ENCODE assay signal across 9 cellular contexts in the genomic region with DNA sequence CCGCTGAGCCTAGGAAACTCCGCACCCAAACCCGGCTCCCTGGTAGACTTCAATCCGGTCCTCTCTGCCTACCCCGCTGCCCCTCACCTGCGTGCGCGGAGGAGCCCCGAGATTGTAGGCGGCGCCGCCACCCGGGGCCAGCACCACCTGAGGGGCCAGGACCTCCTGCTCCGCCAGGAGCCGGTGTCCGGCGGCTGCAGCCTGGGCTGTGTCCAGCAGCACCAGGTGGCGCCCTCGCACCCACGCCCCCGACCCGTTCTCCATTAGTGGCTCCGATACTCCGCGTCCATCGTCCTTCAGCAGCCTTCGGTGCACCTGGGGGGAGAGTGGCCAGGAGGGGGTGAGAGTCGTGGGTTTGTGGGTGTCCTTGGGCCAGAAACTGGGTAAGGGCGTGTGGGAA. TPM values are rescaled to one million over a fixed set of nuclear protein-coding genes. Genes with fewer than 3 reads are reported as not detected.
DNase-seq lines count a peak whose midpoint lies in the region; ATAC-seq, FAIRE-seq and TF ChIP-seq lines count a peak whose summit lies in the region.
"Had no signal": no experiment of that assay in that cellular context is flagged by ENCODE, and none has a peak within 500 bp of the region (broad histone marks: within the 10 kb centered on the region; RNA-seq: fewer than 3 reads in every experiment).

No MANE protein-coding gene starts in this region.

- intact Hi-C loops in GM12878 (cut with micrococcal nuclease; ENCODE audit: unreplicated experiment) = no loop called here
- intact Hi-C loops in gastrocnemius medialis (cut with DNase I; ENCODE audit: low total_unique reads) = no loop called here

- POLR2A ChIA-PET in GM12878 (lab: Charles Lee) = no interaction called here

- H3K27me3 ChIP-seq in GM12878 (replicated peaks in 1 of 2; ENCODE audit: control insufficient read depth in 2 of 2, insufficient read depth in 2 of 2, low read length in 1 of 2) = no peaks in the 10 kb centered on the region
- H3K27me3 ChIP-seq in gastrocnemius medialis = no peaks in the 10 kb centered on the region

- H3K27ac ChIP-seq in GM12878 (ENCODE audit: control insufficient read depth, insufficient read depth) = no peak overlapping the region
- H3K27ac ChIP-seq in gastrocnemius medialis = no peak overlapping the region

- FAIRE-seq in GM12878 (lab: Jason Lieb, UNC) (no peak), HTR-8/SVneo (lab: Jason Lieb, UNC) (no peak)

- RAD21 ChIA-PET in GM12878 (lab: Charles Lee; ENCODE audit: unreplicated experiment) = no interaction called here

- no peaks in the 10 kb centered on the region for H4K20me1 ChIP-seq in GM12878 (ENCODE audit: control insufficient read depth, insufficient read depth)

- TF ChIP-seq RAD21 in GM12878 (IDR thresholded peaks at IDR 0.05; ENCODE audit: insufficient read depth, low read depth, low read length) = no peak

- no peak for ATAC-seq in GM12878
- ATAC-seq in gastrocnemius medialis = no peak
- ATAC-seq in HG03432 (IDR thresholded peaks at IDR 0.05; ENCODE audit: unreplicated experiment) = no peak
- no peak for ATAC-seq in HG02588 (IDR thresholded peaks at IDR 0.05; ENCODE audit: unreplicated experiment)

- peaks cover 5 to 10% of the 10 kb centered on the region in 2 experiments; a peak in 3 of 4 replicates for H3K36me3 ChIP-seq in GM12878 (ENCODE audit: control insufficient read depth in 2 of 2, insufficient read depth in 2 of 2, low read length in 1 of 2)
- peaks cover 0 to 4% of the 10 kb centered on the region in 2 donors for H3K36me3 ChIP-seq in gastrocnemius medialis

- no peak overlapping the region for H2AFZ ChIP-seq in GM12878 (ENCODE audit: control insufficient read depth, low read depth, low read length)

- TF ChIP-seq CTCF in GM10266 (IDR thresholded peaks at IDR 0.05; ENCODE audit: control insufficient read depth, insufficient read depth, low read depth, missing control alignments) (no peak), GM12878 (IDR thresholded peaks at IDR 0.05 in 2 of 3, conservative IDR thresholded peaks at IDR 0.05 in 1 of 3; ENCODE audit: control insufficient read depth in 2 of 3, extremely low read depth in 1 of 3, insufficient read depth in 1 of 3, low read depth in 3 of 3, low read length in 3 of 3) (no peak), gastrocnemius medialis (IDR thresholded peaks at IDR 0.05 in 4 of 5, conservative IDR thresholded peaks at IDR 0.05 in 1 of 5) (peak in 1 of 5 experiments; percentile 11)

- peak; percentile 17 for DNase-seq in GM10266 (ENCODE audit: extremely low spot score)
- DNase-seq in GM12878 (ENCODE audit: low read depth, low spot score) = no peak
- peak; percentile 24 for DNase-seq in hepatic stellate cell (ENCODE audit: low spot score)
- DNase-seq in gastrocnemius medialis = no peak
- DNase-seq in HTR-8/SVneo (ENCODE audit: insufficient read length, low spot score) = no peak
- DNase-seq in SKM-1 (lab: John Stamatoyannopoulos, UW; ENCODE audit: unreplicated experiment) = no peak
- DNase-seq: NCI-H2081 treated with DMSO at 0.1 percent for 48 hours had no signal

- TF ChIP-seq EP300 in GM12878 (IDR thresholded peaks at IDR 0.05; ENCODE audit: borderline replicate concordance in 1 of 2, control insufficient read depth in 1 of 2, low read depth in 2 of 2, low read length in 2 of 2) = no peak

- CTCF ChIA-PET in GM12878 (lab: Yijun Ruan, JAX) = no interaction called here

- in situ Hi-C loops in GM12878 (cut with MboI) = no loop called here
- in situ Hi-C loops in gastrocnemius medialis (cut with MboI; ENCODE audit: low sequenced_read_pairs in 4 of 4) = no loop called here

- SMC1A ChIA-PET in GM12878 (lab: Charles Lee; ENCODE audit: uncharacterized antibody, unreplicated experiment) = no interaction called here

- no peak overlapping the region for H3K4me3 ChIP-seq in GM12878
- peak overlapping the region; percentile 27 to 56 (median 48) for H3K4me3 ChIP-seq in gastrocnemius medialis

- no peak overlapping the region for H3K9ac ChIP-seq in GM12878 (ENCODE audit: control insufficient read depth, insufficient read depth, low read length)

- BruUV-seq in GM12878 (replicated peaks; lab: Mats Ljungman, UMichigan) = no TSS peak

- no peaks in the 10 kb centered on the region for H3K79me2 ChIP-seq in GM12878 (ENCODE audit: control insufficient read depth, insufficient read depth, low read length)

- WGBS in GM12878 (ENCODE audit: insufficient coverage, insufficient replicate concordance, low lambda C conversion rate, missing lambda C conversion rate) = 94% methylated on average over 25 of the region's 29 CpGs

- TF ChIP-seq POLR2A in GM12878 (IDR thresholded peaks at IDR 0.05; ENCODE audit: low read depth, low read length) = 0 out of 2 replicates have a peak, but pooled peaks have one; percentile 7
- no peak for TF ChIP-seq POLR2A in gastrocnemius medialis (IDR thresholded peaks at IDR 0.05)

- no peak overlapping the region for H3K4me2 ChIP-seq in GM12878 (ENCODE audit: control insufficient read depth, insufficient read depth)

- H3K9me3 ChIP-seq in GM12878 (replicated peaks; ENCODE audit: control insufficient read depth, insufficient read depth, low read length) (no peaks in the 10 kb centered on the region; the same call in 2 of the 3 replicates), gastrocnemius medialis (no peaks in the 10 kb centered on the region)

- H3K4me1 ChIP-seq in GM12878 (ENCODE audit: control insufficient read depth, insufficient read depth, low read length) (no peaks in the 10 kb centered on the region), gastrocnemius medialis (peaks cover 3 to 9% of the 10 kb centered on the region in 2 donors)

RNA-seq across cellular contexts. Expression of gene MAN2B1, which starts 18.5 kb away (rescaled TPM):
- total RNA-seq in GM12878 (2013; cell fraction: nucleolus; rRNA removed) = 162 and 181 TPM in 2 replicates
- 132 and 149 TPM in 2 replicates for total RNA-seq in GM12878 (2014; rRNA removed)
- total RNA-seq in GM12878 (2014; rRNA removed; fragmentation: Illumina TruSeq; extraction: Trizol) = 58.4 and 63.5 TPM in 2 replicates
- 209 and 224 TPM in 2 replicates for total RNA-seq in GM12878 (2021)
- polyA plus RNA-seq in GM12878 (2011; ENCODE audit: low read depth) = 89.4 TPM
- polyA plus RNA-seq in GM12878 (2011; rRNA removed) = 18.2 and 48.7 TPM in 2 replicates
- polyA plus RNA-seq in GM12878 (2011; cell fraction: cytosol; rRNA removed) = 68.0 and 71.7 TPM in 2 replicates
- 211 and 224 TPM in 2 replicates for polyA plus RNA-seq in GM12878 (2011; cell fraction: nucleus; rRNA removed)
- polyA plus RNA-seq in GM12878 (2012) = 170 and 173 TPM in 2 replicates
- polyA plus RNA-seq in GM12878 (2014; fragmentation: Illumina TruSeq; extraction: Trizol) = 29.5 and 60.4 TPM in 2 replicates
- polyA plus RNA-seq in GM12878 (2014; fragmentation: Nextera tagmentation; extraction: Ambion mirVana) = 10 to 100 TPM in 1 of 2 experiments, 1 to 10 TPM in 1; 7.6 to 33.6 TPM
- polyA plus RNA-seq in GM12878 (2014; rRNA removed) = 99.2 and 104 TPM in 2 replicates
- 100 to 1,000 TPM; 118 to 133 TPM for polyA plus RNA-seq in GM12878 (2016; fragmentation: Nextera tagmentation; extraction: Ambion mirVana)
- 42.5 and 75.7 TPM in 2 replicates for polyA minus RNA-seq in GM12878 (2011; rRNA and poly(A)+ RNA removed)
- 38.0 and 58.0 TPM in 2 replicates for polyA minus RNA-seq in GM12878 (2011; cell fraction: cytosol; rRNA and poly(A)+ RNA removed)
- 61.4 and 110 TPM in 2 replicates for polyA minus RNA-seq in GM12878 (2011; cell fraction: nucleus; rRNA and poly(A)+ RNA removed)
- 10 to 100 TPM; 18.0 to 34.2 (median 29.3) TPM for total RNA-seq in gastrocnemius medialis

RNA-seq across cellular contexts. Expression of gene WDR83, which starts 18.5 kb away (rescaled TPM):
- 7.7 and 7.8 TPM in 2 replicates for total RNA-seq in GM12878 (2013; cell fraction: nucleolus; rRNA removed)
- total RNA-seq in GM12878 (2014; rRNA removed) (12.2 and 14.0 TPM in 2 replicates), GM12878 (2014; rRNA removed; fragmentation: Illumina TruSeq; extraction: Trizol) (6.7 and 9.1 TPM in 2 replicates), GM12878 (2021) (16.0 TPM in 2 replicates), gastrocnemius medialis (1 to 10 TPM; 2.2 to 8.4 (median 3.7) TPM)
- polyA plus RNA-seq in GM12878 (2011; ENCODE audit: low read depth) = 4.2 TPM
- polyA plus RNA-seq in GM12878 (2011; rRNA removed) (5.4 and 7.6 TPM in 2 replicates), GM12878 (2014; fragmentation: Illumina TruSeq; extraction: Trizol) (2.2 and 4.5 TPM in 2 replicates), GM12878 (2014; fragmentation: Nextera tagmentation; extraction: Ambion mirVana) (1 to 10 TPM in 1 of 2 experiments, under 1 TPM in 1; 0.58 to 2.3 TPM), GM12878 (2014; rRNA removed) (12.6 and 16.5 TPM in 2 replicates), GM12878 (2016; fragmentation: Nextera tagmentation; extraction: Ambion mirVana) (10 to 100 TPM; 15.0 to 17.7 TPM)
- 14.3 and 18.0 TPM in 2 replicates for polyA plus RNA-seq in GM12878 (2011; cell fraction: cytosol; rRNA removed)
- polyA plus RNA-seq in GM12878 (2011; cell fraction: nucleus; rRNA removed) = 13.0 and 16.6 TPM in 2 replicates
- 10.8 and 11.9 TPM in 2 replicates for polyA plus RNA-seq in GM12878 (2012)
- 6.4 and 14.4 TPM in 2 replicates for polyA minus RNA-seq in GM12878 (2011; rRNA and poly(A)+ RNA removed)
- 4.8 TPM in 2 replicates for polyA minus RNA-seq in GM12878 (2011; cell fraction: cytosol; rRNA and poly(A)+ RNA removed)
- 7.0 and 9.9 TPM in 2 replicates for polyA minus RNA-seq in GM12878 (2011; cell fraction: nucleus; rRNA and poly(A)+ RNA removed)

RNA-seq across cellular contexts. Expression of gene DHPS, which starts 33.6 kb away (rescaled TPM):
- total RNA-seq in GM12878 (2013; cell fraction: nucleolus; rRNA removed) = 133 and 159 TPM in 2 replicates
- total RNA-seq in GM12878 (2014; rRNA removed) (89.6 and 94.9 TPM in 2 replicates), GM12878 (2014; rRNA removed; fragmentation: Illumina TruSeq; extraction: Trizol) (56.6 and 58.8 TPM in 2 replicates), GM12878 (2021) (87.2 and 90.4 TPM in 2 replicates), gastrocnemius medialis (100 to 1,000 TPM; 115 to 184 (median 127) TPM)
- 61.2 TPM for polyA plus RNA-seq in GM12878 (2011; ENCODE audit: low read depth)
- polyA plus RNA-seq in GM12878 (2011; rRNA removed) (74.4 and 104 TPM in 2 replicates), GM12878 (2014; fragmentation: Illumina TruSeq; extraction: Trizol) (57.8 and 64.6 TPM in 2 replicates), GM12878 (2014; fragmentation: Nextera tagmentation; extraction: Ambion mirVana) (10 to 100 TPM; 36.4 to 76.0 TPM), GM12878 (2014; rRNA removed) (95.2 and 102 TPM in 2 replicates), GM12878 (2016; fragmentation: Nextera tagmentation; extraction: Ambion mirVana) (10 to 100 TPM; 81.8 to 84.9 TPM)
- polyA plus RNA-seq in GM12878 (2011; cell fraction: cytosol; rRNA removed) = 116 and 136 TPM in 2 replicates
- 269 and 288 TPM in 2 replicates for polyA plus RNA-seq in GM12878 (2011; cell fraction: nucleus; rRNA removed)
- 105 TPM in 2 replicates for polyA plus RNA-seq in GM12878 (2012)
- polyA minus RNA-seq in GM12878 (2011; rRNA and poly(A)+ RNA removed) = 84.7 and 102 TPM in 2 replicates
- 35.1 and 45.0 TPM in 2 replicates for polyA minus RNA-seq in GM12878 (2011; cell fraction: cytosol; rRNA and poly(A)+ RNA removed)
- polyA minus RNA-seq in GM12878 (2011; cell fraction: nucleus; rRNA and poly(A)+ RNA removed) = 49.7 and 75.8 TPM in 2 replicates

RNA-seq across cellular contexts. Expression of gene ZNF791, which starts 37.4 kb away (rescaled TPM):
- total RNA-seq in GM12878 (2013; cell fraction: nucleolus; rRNA removed) = 53.0 and 54.5 TPM in 2 replicates
- 10.0 and 12.5 TPM in 2 replicates for total RNA-seq in GM12878 (2014; rRNA removed)
- 18.6 and 19.2 TPM in 2 replicates for total RNA-seq in GM12878 (2014; rRNA removed; fragmentation: Illumina TruSeq; extraction: Trizol)
- 12.1 and 15.1 TPM in 2 replicates for total RNA-seq in GM12878 (2021)
- 7.0 TPM for polyA plus RNA-seq in GM12878 (2011; ENCODE audit: low read depth)
- 24.0 and 35.6 TPM in 2 replicates for polyA plus RNA-seq in GM12878 (2011; rRNA removed)
- polyA plus RNA-seq in GM12878 (2011; cell fraction: cytosol; rRNA removed) = 12.6 and 13.4 TPM in 2 replicates
- 9.6 and 10.6 TPM in 2 replicates for polyA plus RNA-seq in GM12878 (2011; cell fraction: nucleus; rRNA removed)
- polyA plus RNA-seq in GM12878 (2012) = 11.0 and 11.8 TPM in 2 replicates
- 15.9 and 18.4 TPM in 2 replicates for polyA plus RNA-seq in GM12878 (2014; fragmentation: Illumina TruSeq; extraction: Trizol)
- 1 to 10 TPM; 7.5 to 9.2 TPM for polyA plus RNA-seq in GM12878 (2014; fragmentation: Nextera tagmentation; extraction: Ambion mirVana)
- 8.3 and 8.8 TPM in 2 replicates for polyA plus RNA-seq in GM12878 (2014; rRNA removed)
- 10 to 100 TPM; 11.0 to 11.1 TPM for polyA plus RNA-seq in GM12878 (2016; fragmentation: Nextera tagmentation; extraction: Ambion mirVana)
- 19.1 and 26.3 TPM in 2 replicates for polyA minus RNA-seq in GM12878 (2011; rRNA and poly(A)+ RNA removed)
- 19.8 and 23.3 TPM in 2 replicates for polyA minus RNA-seq in GM12878 (2011; cell fraction: cytosol; rRNA and poly(A)+ RNA removed)
- polyA minus RNA-seq in GM12878 (2011; cell fraction: nucleus; rRNA and poly(A)+ RNA removed) = 8.2 and 19.2 TPM in 2 replicates
- total RNA-seq in gastrocnemius medialis = 10 to 100 TPM in 1 of 4 donors, 1 to 10 TPM in 3; 7.6 to 10.9 (median 8.8) TPM

RNA-seq across cellular contexts. Expression of gene ZNF490, which starts 37.5 kb away (rescaled TPM):
- total RNA-seq in GM12878 (2013; cell fraction: nucleolus; rRNA removed) = 19.8 and 20.0 TPM in 2 replicates
- total RNA-seq in GM12878 (2014; rRNA removed) = 7.7 and 7.9 TPM in 2 replicates
- 7.2 TPM in 2 replicates for total RNA-seq in GM12878 (2014; rRNA removed; fragmentation: Illumina TruSeq; extraction: Trizol)
- total RNA-seq in GM12878 (2021) = 8.4 TPM in 2 replicates
- polyA plus RNA-seq in GM12878 (2011; ENCODE audit: low read depth) = 1.5 TPM
- polyA plus RNA-seq in GM12878 (2011; rRNA removed) = 7.0 and 7.2 TPM in 2 replicates
- 3.7 and 6.0 TPM in 2 replicates for polyA plus RNA-seq in GM12878 (2011; cell fraction: cytosol; rRNA removed)
- polyA plus RNA-seq in GM12878 (2011; cell fraction: nucleus; rRNA removed) = 2.8 and 4.3 TPM in 2 replicates
- polyA plus RNA-seq in GM12878 (2012) = 3.1 and 3.5 TPM in 2 replicates
- polyA plus RNA-seq in GM12878 (2014; fragmentation: Illumina TruSeq; extraction: Trizol) = 3.2 and 5.0 TPM in 2 replicates
- 1 to 10 TPM in 1 of 2 experiments, under 1 TPM in 1; 0.57 to 1.4 TPM for polyA plus RNA-seq in GM12878 (2014; fragmentation: Nextera tagmentation; extraction: Ambion mirVana)
- polyA plus RNA-seq in GM12878 (2014; rRNA removed) = 2.6 and 3.2 TPM in 2 replicates
- 1 to 10 TPM; 2.7 to 2.8 TPM for polyA plus RNA-seq in GM12878 (2016; fragmentation: Nextera tagmentation; extraction: Ambion mirVana)
- polyA minus RNA-seq in GM12878 (2011; rRNA and poly(A)+ RNA removed) = 14.4 and 15.1 TPM in 2 replicates
- 3.3 and 7.4 TPM in 2 replicates for polyA minus RNA-seq in GM12878 (2011; cell fraction: cytosol; rRNA and poly(A)+ RNA removed)
- 18.5 and 38.8 TPM in 2 replicates for polyA minus RNA-seq in GM12878 (2011; cell fraction: nucleus; rRNA and poly(A)+ RNA removed)
- 1 to 10 TPM; 2.5 to 4.9 (median 2.9) TPM for total RNA-seq in gastrocnemius medialis

Comparison
In these comparisons a context has a peak if more than half of its experiments do, and no peak if none do; other contexts are left out.
1. DNase-seq: peak in GM10266 (single experiment) and hepatic stellate cell (single experiment); none in GM12878 (single experiment), gastrocnemius medialis (0 of 2), HTR-8/SVneo (single experiment) and SKM-1 (single experiment).